Comparison of ENCODE assay signal across 24 cellular contexts in genomic region chr9:36288057-36288456, GRCh38. TPM values are rescaled to one million over a fixed set of nuclear protein-coding genes. Genes with fewer than 3 reads are reported as not detected.
DNase-seq lines count a peak whose midpoint lies in the region; ATAC-seq and TF ChIP-seq lines count a peak whose summit lies in the region.
"Had no signal": no experiment of that assay in that cellular context is flagged by ENCODE, and none has a peak within 500 bp of the region (broad histone marks: within the 10 kb centered on the region; RNA-seq: fewer than 3 reads in every experiment).

No MANE protein-coding gene starts in this region.

- no peak for ATAC-seq in activated naive CD4-positive, alpha-beta T cell treated with anti-CD3 and anti-CD28 coated beads, Interleukin-2, amount 50 U/mL, for 72 hours
- no peak for ATAC-seq in Panc1

- H3K23ac ChIP-seq in mesendoderm (ENCODE audit: low read length) = no peak overlapping the region

- peak overlapping the region; percentile 35 to 78 for H3K27ac Mint-ChIP-seq in activated naive CD4-positive, alpha-beta T cell treated with anti-CD3 and anti-CD28 coated beads, Interleukin-2, amount 50 U/mL, for 72 hours
- peak overlapping the region; percentile 31 for H3K27ac Mint-ChIP-seq in type B pancreatic cell
- H3K27ac Mint-ChIP-seq in progenitor cell of endocrine pancreas = no peak overlapping the region

- H2BK15ac ChIP-seq in mesendoderm (replicated peaks; ENCODE audit: low read depth) = no peak overlapping the region

- in situ Hi-C loops in Panc1 (cut with HindIII; ENCODE audit: low pct_unique_long_range_greater_than_20kb, low sequenced_read_pairs) = no loop called here

- H3K36me3 Mint-ChIP-seq in activated naive CD4-positive, alpha-beta T cell treated with anti-CD3 and anti-CD28 coated beads, Interleukin-2, amount 50 U/mL, for 72 hours = no peaks in the 10 kb centered on the region
- no peaks in the 10 kb centered on the region for H3K36me3 Mint-ChIP-seq in type B pancreatic cell
- peaks cover 1% of the 10 kb centered on the region for H3K36me3 Mint-ChIP-seq in progenitor cell of endocrine pancreas (ENCODE audit: insufficient read depth)
- H3K36me3 Mint-ChIP-seq: CD14-positive monocyte had no signal

- H3K9me3 ChIP-seq in Panc1 (ENCODE audit: control insufficient read depth, insufficient read depth, low read depth, low read length) (no peaks in the 10 kb centered on the region), uterus (no peaks in the 10 kb centered on the region)
- H3K9me3 ChIP-seq: BE2C, SK-N-SH had no signal

- no peaks in the 10 kb centered on the region for H3K79me2 ChIP-seq in mesendoderm (ENCODE audit: control insufficient read depth, insufficient read depth, low read length)

- TF ChIP-seq CTCF in Panc1 (IDR thresholded peaks at IDR 0.05) = no peak
- TF ChIP-seq CTCF in type B pancreatic cell (conservative IDR thresholded peaks at IDR 0.05) = no peak
- no peak for TF ChIP-seq CTCF in uterus (IDR thresholded peaks at IDR 0.05)
- no peak for TF ChIP-seq CTCF in progenitor cell of endocrine pancreas (IDR thresholded peaks at IDR 0.05; ENCODE audit: unreplicated experiment)

- no peak overlapping the region for H3K4me3 ChIP-seq in Panc1 (ENCODE audit: low read depth in 2 of 2, low read length in 2 of 2)
- no peak overlapping the region for H3K4me3 ChIP-seq in mesendoderm (ENCODE audit: low read length)
- no peak overlapping the region for H3K4me3 ChIP-seq in uterus
- H3K4me3 ChIP-seq: GM23248 had no signal

- CTCF ChIA-PET in Panc1 (lab: Charles Lee) = no interaction called here

- H3K4me1 Mint-ChIP-seq in type B pancreatic cell (ENCODE audit: unreplicated experiment) (peaks cover 8% of the 10 kb centered on the region), progenitor cell of endocrine pancreas (ENCODE audit: low read depth) (peaks cover 23% of the 10 kb centered on the region)

- no peak overlapping the region for H3K56ac ChIP-seq in mesendoderm (ENCODE audit: low read length)

- no peak overlapping the region for H3K18ac ChIP-seq in mesendoderm (ENCODE audit: low read length)

- no peaks in the 10 kb centered on the region for H3K9me3 Mint-ChIP-seq in activated naive CD4-positive, alpha-beta T cell treated with anti-CD3 and anti-CD28 coated beads, Interleukin-2, amount 50 U/mL, for 72 hours
- H3K9me3 Mint-ChIP-seq in type B pancreatic cell (no peaks in the 10 kb centered on the region), progenitor cell of endocrine pancreas (ENCODE audit: low read depth) (no peaks in the 10 kb centered on the region)
- H3K9me3 Mint-ChIP-seq: CD14-positive monocyte had no signal

- H3K4me1 ChIP-seq in Panc1 (ENCODE audit: control insufficient read depth, insufficient read depth, low read length) (0 out of 2 replicates have a peak, but pooled peaks cover 8% of the 10 kb centered on the region), mesendoderm (ENCODE audit: control insufficient read depth, low read depth, low read length) (no peaks in the 10 kb centered on the region), uterus (no peaks in the 10 kb centered on the region)
- H3K4me1 ChIP-seq: BE2C had no signal

- no peaks in the 10 kb centered on the region for H3K27me3 ChIP-seq in Panc1 (ENCODE audit: control insufficient read depth, insufficient read depth, low read length)
- no peaks in the 10 kb centered on the region for H3K27me3 ChIP-seq in mesendoderm (ENCODE audit: insufficient read depth, low read length, poor library complexity)
- no peaks in the 10 kb centered on the region for H3K27me3 ChIP-seq in uterus
- H3K27me3 ChIP-seq: BE2C had no signal

- intact Hi-C loops in Panc1 (cut with micrococcal nuclease; ENCODE audit: unreplicated experiment) (no loop called here), uterus (cut with DNase I; ENCODE audit: low total_unique reads) (no loop called here)

- no peak overlapping the region for H4K5ac ChIP-seq in mesendoderm (ENCODE audit: low read length)

- no peak overlapping the region for H2BK120ac ChIP-seq in mesendoderm (ENCODE audit: low read depth, low read length)

- WGBS in mesendoderm (ENCODE audit: extremely low coverage, insufficient coverage, low lambda C conversion rate) = no CpG with 5 or more reads among the region's 3 CpGs

- no TSS peak for BruUV-seq in Panc1 (replicated peaks; lab: Mats Ljungman, UMichigan)

- H3K4me3 Mint-ChIP-seq in type B pancreatic cell (no peak overlapping the region), progenitor cell of endocrine pancreas (ENCODE audit: low read depth) (no peak overlapping the region)
- H3K4me3 Mint-ChIP-seq: CD14-positive monocyte had no signal

- H2BK5ac ChIP-seq in mesendoderm (ENCODE audit: low read length) = no peak overlapping the region

- DNase-seq in activated naive CD4-positive, alpha-beta T cell treated with anti-CD3 and anti-CD28 coated beads, Interleukin-2, amount 50 U/mL, for 72 hours (ENCODE audit: low spot score in 2 of 2) = no peak
- DNase-seq in activated naive CD4-positive, alpha-beta T cell (lab: John Stamatoyannopoulos, UW) = no peak
- no peak for DNase-seq in Panc1 (ENCODE audit: low read depth, low spot score)
- peak; percentile 25 for DNase-seq in mesendoderm
- DNase-seq in type B pancreatic cell (ENCODE audit: extremely low spot score, unreplicated experiment) = no peak
- no peak for DNase-seq in uterus
- no peak for DNase-seq in HPDE6-E6E7 (ENCODE audit: extremely low spot score)
- no peak for DNase-seq in progenitor cell of endocrine pancreas (ENCODE audit: low spot score, unreplicated experiment)
- DNase-seq: 8988T; ACHN; BE2C; DMS53; GM23248; H7; KBM-7; MV-4-11; NCI-H1694; NCI-H2029 treated with DMSO at 0.1 percent for 48 hours; NCI-H446 treated with DMSO at 0.1 percent for 48 hours; NCI-H526; NCI-H82; NK-92 treated with Interleukin-12 subunit alpha and Interleukin-12 subunit beta, amount 100 ng/mL, for 24 hours; SK-N-SH had no signal

- H3K36me3 ChIP-seq in Panc1 (ENCODE audit: control insufficient read depth, insufficient read depth, low read length) = no peaks in the 10 kb centered on the region
- H3K36me3 ChIP-seq in mesendoderm (ENCODE audit: control insufficient read depth, insufficient read depth, low read length) = no peaks in the 10 kb centered on the region
- H3K36me3 ChIP-seq in uterus = no peaks in the 10 kb centered on the region
- H3K36me3 ChIP-seq: BE2C had no signal

- no peaks in the 10 kb centered on the region for H3K79me1 ChIP-seq in mesendoderm (ENCODE audit: low read length)

- H3K4ac ChIP-seq in mesendoderm (ENCODE audit: low read depth, low read length) = no peak overlapping the region

- peak overlapping the region; percentile 3; the same call in 1 of the 2 replicates for H3K27ac ChIP-seq in Panc1 (ENCODE audit: low read length)
- H3K27ac ChIP-seq in mesendoderm (ENCODE audit: low read depth, low read length) = no peak overlapping the region
- no peak overlapping the region for H3K27ac ChIP-seq in uterus
- H3K27ac ChIP-seq: GM23248 had no signal

- H3K27me3 Mint-ChIP-seq in type B pancreatic cell = no peaks in the 10 kb centered on the region
- H3K27me3 Mint-ChIP-seq in progenitor cell of endocrine pancreas = peaks cover 36% of the 10 kb centered on the region

- POLR2A ChIA-PET in Panc1 (lab: Charles Lee) = interaction anchor here (0.5 kb wide), 1 partner anchor 35 kb away, joined by 3 read pairs; no protein-coding TSS in a partner anchor

- H2AK5ac ChIP-seq in mesendoderm (ENCODE audit: low read length) = no peak overlapping the region

- H3K9ac ChIP-seq in mesendoderm (ENCODE audit: low read length) = no peak overlapping the region
- H3K9ac ChIP-seq: GM23248, SK-N-SH had no signal

- no peak overlapping the region for H3K4me2 ChIP-seq in mesendoderm (ENCODE audit: low read length)
- H3K4me2 ChIP-seq: SK-N-SH had no signal

- TF ChIP-seq POLR2A in uterus (IDR thresholded peaks at IDR 0.05) = no peak

- no peak overlapping the region for H4K8ac ChIP-seq in mesendoderm (ENCODE audit: low read depth, low read length)

RNA-seq across cellular contexts. Expression of gene GNE, which starts 29.8 kb away (rescaled TPM):
- total RNA-seq in activated naive CD4-positive, alpha-beta T cell treated with anti-CD3 and anti-CD28 coated beads, Interleukin-2, amount 50 U/mL, for 72 hours = 10 to 100 TPM; 10.0 to 18.4 TPM
- total RNA-seq in Panc1 (2021; ENCODE audit: unreplicated experiment) (107 TPM), type B pancreatic cell (ENCODE audit: low replicate concordance) (9.5 and 16.3 TPM in 2 replicates), uterus (10 to 100 TPM; 10.3 to 42.2 (median 30.0) TPM), progenitor cell of endocrine pancreas (9.9 and 12.3 TPM in 2 replicates)
- 67.0 TPM for polyA plus RNA-seq in Panc1 (2012; ENCODE audit: insufficient read length)
- 5.0 TPM for polyA plus RNA-seq in mesendoderm (2013, experiment 1 of 2)
- polyA plus RNA-seq in mesendoderm (2013, experiment 2 of 2) = 4.9 TPM
